Comparison of ENCODE assay signal across 8 cellular contexts in genomic region chr1:155745284-155746228, GRCh38. TPM values are rescaled to one million over a fixed set of nuclear protein-coding genes. Genes with fewer than 3 reads are reported as not detected.
DNase-seq lines count a peak whose midpoint lies in the region; ATAC-seq lines count a peak whose summit lies in the region.
"Not testable (repeated sequence)": the region's sequence is repeated elsewhere in the genome, so short reads cannot be mapped to it uniquely, and the experiment has no call there.

No MANE protein-coding gene starts in this region.

- H4K8ac ChIP-seq in mesenchymal stem cell (ENCODE audit: low read length), result not testable (repeated sequence)

- H3K4me2 ChIP-seq in mesenchymal stem cell (ENCODE audit: low read length, poor library complexity, severe bottlenecking), result peak overlapping the region; percentile 91

- H2BK5ac ChIP-seq in mesenchymal stem cell (ENCODE audit: low read depth, low read length, poor library complexity, severe bottlenecking), result not testable (repeated sequence)

- H3K36me3 Mint-ChIP-seq in effector memory CD8-positive, alpha-beta T cell (ENCODE audit: insufficient read depth), result peaks cover 12% of the 10 kb centered on the region

- H3K27ac ChIP-seq in mesenchymal stem cell (ENCODE audit: low read length, poor library complexity, severe bottlenecking), result peak overlapping the region; percentile 78

- not testable (repeated sequence) for H3K18ac ChIP-seq in mesenchymal stem cell (ENCODE audit: low read depth in 1 of 2, low read length in 2 of 2)

- WGBS in mesenchymal stem cell, result under 1% methylated on average over 24 of the region's 77 CpGs

- peak; percentile 88 for ATAC-seq in GM21360 (IDR thresholded peaks at IDR 0.05; ENCODE audit: unreplicated experiment)
- peak; percentile 91 for ATAC-seq in effector memory CD8-positive, alpha-beta T cell (replicated peaks)

- H2BK12ac ChIP-seq in mesenchymal stem cell (ENCODE audit: low read length in 2 of 2), result not testable (repeated sequence)

- H3K14ac ChIP-seq in mesenchymal stem cell (ENCODE audit: low read length in 2 of 2), result not testable (repeated sequence)

- H3K9me3 ChIP-seq in mesenchymal stem cell (ENCODE audit: control insufficient read depth, low read length), result not testable (repeated sequence)

- not testable (repeated sequence) for H3K4me1 ChIP-seq in mesenchymal stem cell (ENCODE audit: control insufficient read depth, insufficient read depth, low read depth, low read length)

- H3K4me1 Mint-ChIP-seq in effector memory CD8-positive, alpha-beta T cell (ENCODE audit: low read depth in 2 of 2), result not testable (repeated sequence)

- H3K27ac Mint-ChIP-seq in effector memory CD8-positive, alpha-beta T cell, result peak overlapping the region; percentile 94 to 96

- not testable (repeated sequence) for H3K27me3 Mint-ChIP-seq in effector memory CD8-positive, alpha-beta T cell

- H3K36me3 ChIP-seq in mesenchymal stem cell (ENCODE audit: control insufficient read depth in 1 of 2, insufficient read depth in 2 of 2, low read depth in 1 of 2, low read length in 2 of 2), result peaks cover 11 to 20% of the 10 kb centered on the region in 2 experiments

- peak overlapping the region; percentile 87 for H3K9ac ChIP-seq in mesenchymal stem cell (ENCODE audit: low read length)

- peak overlapping the region; percentile 93 to 98 for H3K4me3 Mint-ChIP-seq in effector memory CD8-positive, alpha-beta T cell

- not testable (repeated sequence) for H2BK15ac ChIP-seq in mesenchymal stem cell (ENCODE audit: low read depth, poor library complexity, severe bottlenecking)

- peak; percentile 84 for DNase-seq in COLO829 (ENCODE audit: low spot score)
- peak; percentile 93 for DNase-seq in HT-29 (ENCODE audit: low spot score)
- peak; percentile 93 for DNase-seq in NK-92 treated with Interleukin-12 subunit alpha and Interleukin-12 subunit beta, amount 100 ng/mL, for 24 hours (lab: John Stamatoyannopoulos, UW)
- peak; percentile 88 to 92 for DNase-seq in activated CD8-positive, alpha-beta memory T cell treated with anti-CD3 and anti-CD28 coated beads for 4 hours (ENCODE audit: low read depth in 2 of 2)
- DNase-seq in effector memory CD8-positive, alpha-beta T cell, result peak; percentile 80 to 85 (median 82)
- DNase-seq in mesenchymal stem cell, result peak; percentile 99
- DNase-seq in stimulated activated CD8-positive, alpha-beta memory T cell treated with anti-CD3 and anti-CD28 coated beads, Interleukin-12 subunit alpha, Interleukin-12 subunit beta, amount 100 ng/mL, for 24 hours (ENCODE audit: extremely low read depth), result peak; percentile 99

- not testable (repeated sequence) for H3K23ac ChIP-seq in mesenchymal stem cell (ENCODE audit: low read length in 2 of 2)

- not testable (repeated sequence) for H3K27me3 ChIP-seq in mesenchymal stem cell (ENCODE audit: control insufficient read depth in 1 of 2, insufficient read depth in 1 of 2, low read length in 2 of 2)

- H3K4ac ChIP-seq in mesenchymal stem cell (ENCODE audit: low read depth in 1 of 2, low read length in 2 of 2), result not testable (repeated sequence)

- peak overlapping the region; percentile 59 to 81 for H3K4me3 ChIP-seq in mesenchymal stem cell (ENCODE audit: insufficient read depth in 1 of 2, low read depth in 1 of 2, low read length in 2 of 2)

- H3K79me1 ChIP-seq in mesenchymal stem cell (replicated peaks; ENCODE audit: low read length, poor library complexity, severe bottlenecking), result not testable (repeated sequence)

- H4K91ac ChIP-seq in mesenchymal stem cell (ENCODE audit: low read length), result peak overlapping the region; percentile 15

- H2AK5ac ChIP-seq in mesenchymal stem cell (ENCODE audit: low read length, severe bottlenecking), result not testable (repeated sequence)

- H2AFZ ChIP-seq in mesenchymal stem cell (ENCODE audit: low read depth, low read length), result not testable (repeated sequence)

- not testable (repeated sequence) for H3K9me3 Mint-ChIP-seq in effector memory CD8-positive, alpha-beta T cell

- H2BK120ac ChIP-seq in mesenchymal stem cell (ENCODE audit: low read depth, low read length), result peak overlapping the region; percentile 49

RNA-seq across cellular contexts. Expression of gene DAP3, which starts 56.7 kb away (rescaled TPM):
- 58.5 and 77.3 TPM in 2 replicates for total RNA-seq in HT-29 (2014; rRNA removed; shearing (Covaris generic))
- polyA plus RNA-seq in mesenchymal stem cell (2013, experiment 1 of 2), result 145 TPM
- 142 TPM for polyA plus RNA-seq in mesenchymal stem cell (2013, experiment 2 of 2)

RNA-seq across cellular contexts. Expression of gene YY1AP1, which starts 57.0 kb away (rescaled TPM):
- 24.6 and 24.8 TPM in 2 replicates for total RNA-seq in HT-29 (2014; rRNA removed; shearing (Covaris generic))
- polyA plus RNA-seq in mesenchymal stem cell (2013, experiment 1 of 2), result 47.2 TPM
- 44.4 TPM for polyA plus RNA-seq in mesenchymal stem cell (2013, experiment 2 of 2)

Comparison
In these comparisons a context has a peak if more than half of its experiments do, and no peak if none do; other contexts are left out.
1. Peak in every context shown above with its lines: DNase-seq, ATAC-seq, H3K4me3 ChIP-seq and H3K27ac ChIP-seq.